Comparison of ENCODE assay signal across 13 cellular contexts in the genomic region with DNA sequence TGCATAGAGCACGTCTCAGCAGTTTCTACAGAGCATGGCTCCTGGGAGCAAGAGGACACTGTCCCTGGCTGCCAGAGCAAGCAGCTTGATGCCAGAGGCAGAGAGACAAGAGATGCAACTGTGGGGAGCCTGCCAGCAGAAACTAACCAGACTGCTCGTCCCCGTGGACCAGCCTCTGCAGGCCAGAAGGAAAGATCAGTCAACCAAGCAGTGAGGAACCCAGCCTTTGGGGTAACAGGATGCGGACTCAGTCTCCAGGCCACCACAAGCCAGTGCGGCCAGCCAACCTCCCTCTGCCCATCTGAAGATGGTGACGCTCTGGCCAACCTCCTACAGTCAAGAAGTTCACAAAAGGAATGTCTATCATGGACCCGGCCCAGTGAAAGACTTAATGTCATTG. TPM values are rescaled to one million over a fixed set of nuclear protein-coding genes. Genes with fewer than 3 reads are reported as not detected.
DNase-seq lines count a peak whose midpoint lies in the region; ATAC-seq and TF ChIP-seq lines count a peak whose summit lies in the region.
"Had no signal": no experiment of that assay in that cellular context is flagged by ENCODE, and none has a peak within 500 bp of the region (broad histone marks: within the 10 kb centered on the region; RNA-seq: fewer than 3 reads in every experiment).

No MANE protein-coding gene starts in this region.

- peaks cover 9% of the 10 kb centered on the region for H3K36me3 ChIP-seq in mesendoderm (ENCODE audit: control insufficient read depth, insufficient read depth, low read length)
- no peaks in the 10 kb centered on the region for H3K36me3 ChIP-seq in breast epithelium
- H3K36me3 ChIP-seq in PC-3 (ENCODE audit: low read depth, low read length): no peaks in the 10 kb centered on the region; the same call in 1 of the 2 replicates

- H3K9me3 ChIP-seq in right cardiac atrium (ENCODE audit: control insufficient read depth, low read length) (no peaks in the 10 kb centered on the region), breast epithelium (no peaks in the 10 kb centered on the region), H9 (ENCODE audit: control insufficient read depth, low read depth, low read length) (no peaks in the 10 kb centered on the region), PC-3 (ENCODE audit: low read length) (no peaks in the 10 kb centered on the region)
- H3K9me3 ChIP-seq: esophagus muscularis mucosa had no signal

- peaks cover 78% of the 10 kb centered on the region for H3K79me2 ChIP-seq in mesendoderm (ENCODE audit: control insufficient read depth, insufficient read depth, low read length)
- peaks cover 62% of the 10 kb centered on the region; the same call in 1 of the 2 replicates for H3K79me2 ChIP-seq in H9 (ENCODE audit: insufficient read depth, low read length)
- H3K79me2 ChIP-seq in PC-3 (ENCODE audit: low read length): peaks cover 86% of the 10 kb centered on the region

- no peak for TF ChIP-seq POLR2A in breast epithelium (IDR thresholded peaks at IDR 0.05)

- no peak overlapping the region for H3K27ac ChIP-seq in right cardiac atrium (ENCODE audit: low read length)
- H3K27ac ChIP-seq in mesendoderm (ENCODE audit: low read depth, low read length): no peak overlapping the region
- peak overlapping the region in 1 of 2 donors; percentile 15 for H3K27ac ChIP-seq in breast epithelium
- H3K27ac ChIP-seq in H9 (ENCODE audit: insufficient read length, low read depth, low read length): no peak overlapping the region
- H3K27ac ChIP-seq in PC-3 (ENCODE audit: low read length): no peak overlapping the region
- H3K27ac ChIP-seq: esophagus muscularis mucosa had no signal

- DNase-seq in right cardiac atrium: peak in 2 of 3 donors; percentile 64 to 66
- DNase-seq in Right ventricle myocardium inferior (ENCODE audit: missing footprints): no peak
- no peak for DNase-seq in activated naive CD8-positive, alpha-beta T cell treated with anti-CD3 and anti-CD28 coated beads, Interleukin-2, amount 50 U/mL, for 24 hours
- DNase-seq in mesendoderm: no peak
- DNase-seq in breast epithelium (ENCODE audit: low spot score in 2 of 2): no peak
- no peak for DNase-seq in H9
- no peak for DNase-seq in PC-3
- DNase-seq: naive B cell, NCI-H226, SHP77 treated with DMSO at 0.1 percent for 48 hours had no signal

- H3T11ph ChIP-seq in H9 (ENCODE audit: low read length): no peak overlapping the region

- H2BK5ac ChIP-seq in mesendoderm (ENCODE audit: low read length) (no peak overlapping the region), H9 (ENCODE audit: insufficient read length, low read length) (no peak overlapping the region)

- ATAC-seq in right cardiac atrium: no peak
- ATAC-seq in Right ventricle myocardium inferior: no peak
- no peak for ATAC-seq in activated naive CD8-positive, alpha-beta T cell treated with anti-CD3 and anti-CD28 coated beads, Interleukin-2, amount 50 U/mL, for 24 hours
- no peak for ATAC-seq in GM18909 (IDR thresholded peaks at IDR 0.05; ENCODE audit: poor library complexity, unreplicated experiment)
- no peak for ATAC-seq in PC-3
- ATAC-seq: HCT116 had no signal

- no peaks in the 10 kb centered on the region for H4K20me1 ChIP-seq in H9 (ENCODE audit: control insufficient read depth, insufficient read depth, insufficient read length)
- H4K20me1 ChIP-seq in PC-3 (ENCODE audit: low read length): peaks cover 37% of the 10 kb centered on the region; the same call in 1 of the 2 replicates

- POLR2A ChIA-PET in PC-3 (lab: Charles Lee; ENCODE audit: unreplicated experiment): no interaction called here

- intact Hi-C loops in right cardiac atrium (cut with DNase I): no loop called here
- intact Hi-C loops in Right ventricle myocardium inferior (cut with DNase I): no loop called here
- intact Hi-C loops in breast epithelium (cut with DNase I; ENCODE audit: low total_unique reads): no loop called here
- intact Hi-C loops in PC-3 (cut with micrococcal nuclease): no loop called here

- H3K56ac ChIP-seq in mesendoderm (ENCODE audit: low read length): peak overlapping the region; percentile 25
- no peak overlapping the region for H3K56ac ChIP-seq in H9 (ENCODE audit: insufficient read length, low read depth, low read length)

- peaks cover 6% of the 10 kb centered on the region for H3K23me2 ChIP-seq in H9 (ENCODE audit: insufficient read length, low read depth, low read length, poor library complexity, severe bottlenecking)

- CTCF ChIA-PET in PC-3 (lab: Charles Lee): no interaction called here

- peak overlapping the region; percentile 95 for H3K27ac Mint-ChIP-seq in activated naive CD8-positive, alpha-beta T cell treated with anti-CD3 and anti-CD28 coated beads, Interleukin-2, amount 50 U/mL, for 24 hours
- no peak overlapping the region for H3K27ac Mint-ChIP-seq in H9

- no peaks in the 10 kb centered on the region for H3K9me2 ChIP-seq in PC-3 (replicated peaks; ENCODE audit: low read length)

- no peak overlapping the region for H3K18ac ChIP-seq in mesendoderm (ENCODE audit: low read length)
- no peak overlapping the region for H3K18ac ChIP-seq in H9 (ENCODE audit: insufficient read length, low read depth, low read length)

- H3K23ac ChIP-seq in mesendoderm (ENCODE audit: low read length) (no peak overlapping the region), H9 (ENCODE audit: insufficient read length, low read depth, low read length) (no peak overlapping the region)

- no peak overlapping the region for H2BK120ac ChIP-seq in mesendoderm (ENCODE audit: low read depth, low read length)
- H2BK120ac ChIP-seq in H9 (ENCODE audit: low read depth, low read length, poor library complexity, severe bottlenecking): no peak overlapping the region

- no peak overlapping the region for H3K4me3 ChIP-seq in right cardiac atrium (ENCODE audit: low read length)
- no peak overlapping the region for H3K4me3 ChIP-seq in mesendoderm (ENCODE audit: low read length)
- no peak overlapping the region for H3K4me3 ChIP-seq in breast epithelium
- no peak overlapping the region for H3K4me3 ChIP-seq in PC-3 (ENCODE audit: low read length)
- H3K4me3 ChIP-seq: esophagus muscularis mucosa had no signal

- H3K36me3 Mint-ChIP-seq in activated naive CD8-positive, alpha-beta T cell treated with anti-CD3 and anti-CD28 coated beads, Interleukin-2, amount 50 U/mL, for 24 hours (ENCODE audit: low read depth): peaks cover 63% of the 10 kb centered on the region
- H3K36me3 Mint-ChIP-seq in H9 (ENCODE audit: insufficient read depth in 1 of 3, low read depth in 3 of 3): peaks cover 19 to 59% (median 42%) of the 10 kb centered on the region in 3 experiments; a peak in 6 of 7 replicates
- H3K36me3 Mint-ChIP-seq: naive B cell had no signal

- H3K27me3 ChIP-seq in right cardiac atrium (ENCODE audit: control insufficient read depth, insufficient read depth) (no peaks in the 10 kb centered on the region), mesendoderm (ENCODE audit: insufficient read depth, low read length, poor library complexity) (no peaks in the 10 kb centered on the region), breast epithelium (no peaks in the 10 kb centered on the region), H9 (ENCODE audit: insufficient read depth, low read length) (no peaks in the 10 kb centered on the region), PC-3 (ENCODE audit: low read length) (no peaks in the 10 kb centered on the region)
- H3K27me3 ChIP-seq: esophagus muscularis mucosa had no signal

- H4K5ac ChIP-seq in mesendoderm (ENCODE audit: low read length): no peak overlapping the region
- no peak overlapping the region for H4K5ac ChIP-seq in H9 (ENCODE audit: insufficient read length, low read depth, low read length)

- H3K4me1 ChIP-seq in right cardiac atrium (ENCODE audit: control insufficient read depth, insufficient read depth, low read length): peaks cover 27% of the 10 kb centered on the region
- no peaks in the 10 kb centered on the region for H3K4me1 ChIP-seq in mesendoderm (ENCODE audit: control insufficient read depth, low read depth, low read length)
- peaks cover 0 to 29% of the 10 kb centered on the region in 2 donors for H3K4me1 ChIP-seq in breast epithelium
- H3K4me1 ChIP-seq in H9 (ENCODE audit: insufficient read depth, low read length): no peaks in the 10 kb centered on the region
- H3K4me1 ChIP-seq in PC-3 (ENCODE audit: insufficient read depth, low read length): peaks cover 15% of the 10 kb centered on the region; the same call in 1 of the 2 replicates

- peaks cover 57% of the 10 kb centered on the region for H3K79me1 ChIP-seq in mesendoderm (ENCODE audit: low read length)
- peaks cover 30% of the 10 kb centered on the region for H3K79me1 ChIP-seq in H9 (ENCODE audit: insufficient read depth, low read depth, low read length, poor library complexity, severe bottlenecking)

- no peak overlapping the region for H2BK20ac ChIP-seq in H9 (ENCODE audit: low read depth, low read length, poor library complexity, severe bottlenecking)

- H3K14ac ChIP-seq in H9 (ENCODE audit: insufficient read depth, low read length): no peak overlapping the region

- no peaks in the 10 kb centered on the region for H3F3A ChIP-seq in PC-3 (ENCODE audit: low read length, unreplicated experiment)

- H2AFZ ChIP-seq in H9 (ENCODE audit: low read length): no peak overlapping the region
- no peak overlapping the region for H2AFZ ChIP-seq in PC-3 (ENCODE audit: low read length)

- peak overlapping the region; percentile 82 for H3K4me3 Mint-ChIP-seq in activated naive CD8-positive, alpha-beta T cell treated with anti-CD3 and anti-CD28 coated beads, Interleukin-2, amount 50 U/mL, for 24 hours
- H3K4me3 Mint-ChIP-seq in H9: no peak overlapping the region

- H2BK15ac ChIP-seq in mesendoderm (replicated peaks; ENCODE audit: low read depth) (no peak overlapping the region), H9 (ENCODE audit: low read depth, low read length) (no peak overlapping the region)

- 59% methylated on average over 7 of the region's 7 CpGs for WGBS in right cardiac atrium
- no CpG with 5 or more reads among the region's 7 CpGs for WGBS in mesendoderm (ENCODE audit: extremely low coverage, insufficient coverage, low lambda C conversion rate)
- WGBS in H9 (ENCODE audit: extremely low coverage, insufficient read length, low lambda C conversion rate): no CpG with 5 or more reads among the region's 7 CpGs

- H3K9me3 Mint-ChIP-seq in activated naive CD8-positive, alpha-beta T cell treated with anti-CD3 and anti-CD28 coated beads, Interleukin-2, amount 50 U/mL, for 24 hours: no peaks in the 10 kb centered on the region
- H3K9me3 Mint-ChIP-seq in H9: peaks cover under 1% of the 10 kb centered on the region in 2 experiments; a peak in 2 of 5 replicates
- H3K9me3 Mint-ChIP-seq: naive B cell had no signal

- no peak overlapping the region for H3K4me2 ChIP-seq in mesendoderm (ENCODE audit: low read length)
- no peak overlapping the region for H3K4me2 ChIP-seq in H9 (ENCODE audit: insufficient read depth, insufficient read length, low read length)
- no peak overlapping the region for H3K4me2 ChIP-seq in PC-3 (ENCODE audit: low read length)

- BruUV-seq in PC-3 (replicated peaks; lab: Mats Ljungman, UMichigan): no TSS peak

- H3K4me1 Mint-ChIP-seq in activated naive CD8-positive, alpha-beta T cell treated with anti-CD3 and anti-CD28 coated beads, Interleukin-2, amount 50 U/mL, for 24 hours: peaks cover 70% of the 10 kb centered on the region
- H3K4me1 Mint-ChIP-seq in H9: peaks cover 11 to 13% of the 10 kb centered on the region in 2 experiments

- no peak overlapping the region for H4K8ac ChIP-seq in mesendoderm (ENCODE audit: low read depth, low read length)
- no peak overlapping the region for H4K8ac ChIP-seq in H9 (replicated peaks; ENCODE audit: insufficient read length, low read depth, low read length)

- no peak overlapping the region for H2BK12ac ChIP-seq in H9 (ENCODE audit: insufficient read length, low read depth, low read length)

- H4K91ac ChIP-seq in H9 (ENCODE audit: insufficient read length, low read depth, low read length): no peak overlapping the region

- H2AK5ac ChIP-seq in mesendoderm (ENCODE audit: low read length): no peak overlapping the region
- H2AK5ac ChIP-seq in H9 (ENCODE audit: insufficient read length, low read length): no peak overlapping the region

- H3K9ac ChIP-seq in mesendoderm (ENCODE audit: low read length) (no peak overlapping the region), H9 (ENCODE audit: extremely low read depth, insufficient read length, low read length) (no peak overlapping the region), PC-3 (ENCODE audit: low read length) (no peak overlapping the region)

- H3K4ac ChIP-seq in mesendoderm (ENCODE audit: low read depth, low read length) (no peak overlapping the region), H9 (ENCODE audit: low read depth, low read length) (no peak overlapping the region)

- TF ChIP-seq CTCF in breast epithelium (IDR thresholded peaks at IDR 0.05): no peak
- no peak for TF ChIP-seq CTCF in H9 (conservative IDR thresholded peaks at IDR 0.05)
- no peak for TF ChIP-seq CTCF in PC-3 (conservative IDR thresholded peaks at IDR 0.05; ENCODE audit: low read depth, low read length)

- no peaks in the 10 kb centered on the region for H3K27me3 Mint-ChIP-seq in activated naive CD8-positive, alpha-beta T cell treated with anti-CD3 and anti-CD28 coated beads, Interleukin-2, amount 50 U/mL, for 24 hours
- H3K27me3 Mint-ChIP-seq in H9 (ENCODE audit: low read depth): peaks cover 6% of the 10 kb centered on the region
- H3K27me3 Mint-ChIP-seq: naive B cell had no signal

RNA-seq across cellular contexts. Expression of a gene that starts 3.7 kb away (rescaled TPM):
- total RNA-seq in right cardiac atrium (100 to 1,000 TPM in 1 of 4 donors, 10 to 100 TPM in 3; 70.2 to 129 (median 91.5) TPM), Right ventricle myocardium inferior (68.4 TPM), breast epithelium (100 to 1,000 TPM; 109 to 164 (median 133) TPM), H9 (2021) (146 and 148 TPM in 2 replicates), PC-3 (2014; rRNA removed) (161 and 173 TPM in 2 replicates)
- 67.2 TPM for polyA plus RNA-seq in right cardiac atrium
- 118 TPM for polyA plus RNA-seq in mesendoderm (2013, experiment 1 of 2)
- 119 TPM for polyA plus RNA-seq in mesendoderm (2013, experiment 2 of 2)

RNA-seq across cellular contexts. Expression of a gene that starts 4.0 kb away (rescaled TPM):
- total RNA-seq in right cardiac atrium (1 to 10 TPM in 1 of 4 donors, under 1 TPM in 2, not detected in 1; 0.31 to 1.0 (median 0.37) TPM), Right ventricle myocardium inferior (0.27 TPM), breast epithelium (1 to 10 TPM in 1 of 3 donors, under 1 TPM in 2; 0.59 to 3.9 (median 0.96) TPM), H9 (2021) (0.57 TPM in 1 of 2 replicates, not detected in the other), PC-3 (2014; rRNA removed) (0.52 and 4.1 TPM in 2 replicates)
- polyA plus RNA-seq in right cardiac atrium: 1.3 TPM
- polyA plus RNA-seq in mesendoderm (2013, experiment 1 of 2): 0.11 TPM
- polyA plus RNA-seq in mesendoderm (2013, experiment 2 of 2): not detected

RNA-seq across cellular contexts. Expression of a gene that starts 15.8 kb away (rescaled TPM):
- total RNA-seq in right cardiac atrium: 10 to 100 TPM; 11.3 to 13.3 (median 12.5) TPM
- 23.4 TPM for polyA plus RNA-seq in right cardiac atrium
- 13.2 TPM for total RNA-seq in Right ventricle myocardium inferior
- 66.8 TPM for polyA plus RNA-seq in mesendoderm (2013, experiment 1 of 2)
- 69.9 TPM for polyA plus RNA-seq in mesendoderm (2013, experiment 2 of 2)
- 10 to 100 TPM; 16.7 to 25.9 (median 25.2) TPM for total RNA-seq in breast epithelium
- 44.4 and 46.1 TPM in 2 replicates for total RNA-seq in H9 (2021)
- 103 and 134 TPM in 2 replicates for total RNA-seq in PC-3 (2014; rRNA removed)

RNA-seq across cellular contexts. Expression of a gene that starts 15.9 kb away (rescaled TPM):
- total RNA-seq in right cardiac atrium (10 to 100 TPM; 34.0 to 54.4 (median 43.1) TPM), Right ventricle myocardium inferior (62.6 TPM), breast epithelium (10 to 100 TPM; 45.9 to 61.4 (median 46.8) TPM), H9 (2021) (43.3 and 46.8 TPM in 2 replicates), PC-3 (2014; rRNA removed) (15.7 and 28.1 TPM in 2 replicates)
- polyA plus RNA-seq in right cardiac atrium: 98.8 TPM
- polyA plus RNA-seq in mesendoderm (2013, experiment 1 of 2): 20.4 TPM
- 20.1 TPM for polyA plus RNA-seq in mesendoderm (2013, experiment 2 of 2)

RNA-seq across cellular contexts. Expression of a gene that starts 24.1 kb away (rescaled TPM):
- total RNA-seq in right cardiac atrium (1,000 to 10,000 TPM in 3 of 4 donors, 100 to 1,000 TPM in 1; 973 to 1,213 (median 1,047) TPM), Right ventricle myocardium inferior (977 TPM), breast epithelium (1,000 to 10,000 TPM; 2,020 to 2,813 (median 2,212) TPM), H9 (2021) (2,874 and 2,895 TPM in 2 replicates), PC-3 (2014; rRNA removed) (998 and 1,156 TPM in 2 replicates)
- polyA plus RNA-seq in right cardiac atrium: 1,455 TPM
- 2,135 TPM for polyA plus RNA-seq in mesendoderm (2013, experiment 1 of 2)
- 2,151 TPM for polyA plus RNA-seq in mesendoderm (2013, experiment 2 of 2)

Comparison
In these comparisons a context has a peak if more than half of its experiments do, and no peak if none do; other contexts are left out.
1. DNase-seq: peak in right cardiac atrium (2 of 3); none in Right ventricle myocardium inferior (single experiment), activated naive CD8-positive, alpha-beta T cell treated with anti-CD3 and anti-CD28 coated beads, Interleukin-2, amount 50 U/mL, for 24 hours (single experiment), mesendoderm (single experiment), breast epithelium (0 of 2), H9 (single experiment) and PC-3 (single experiment).